ENCODE assay signal across 10 cellular contexts in the genomic region with DNA sequence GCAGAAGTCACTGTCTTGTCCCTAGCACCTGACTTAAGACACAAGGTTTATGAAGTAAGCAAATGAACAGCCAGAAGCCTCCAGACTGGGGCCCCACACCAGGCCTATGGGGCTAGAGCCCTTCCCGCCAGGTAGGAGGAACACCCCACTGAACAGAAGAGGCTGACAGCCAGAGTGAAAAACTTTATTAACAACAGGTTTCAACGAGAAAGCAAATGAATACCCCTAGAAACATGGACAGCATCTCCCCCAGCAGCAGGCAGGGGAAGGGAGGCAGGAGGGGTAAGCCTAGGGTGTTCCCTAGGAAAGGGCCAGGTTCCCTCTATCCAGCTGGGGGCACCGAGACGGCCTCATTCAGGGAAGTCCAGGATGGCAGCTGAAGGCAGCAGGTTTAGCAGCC. TPM values are rescaled to one million over a fixed set of nuclear protein-coding genes. Genes with fewer than 3 reads are reported as not detected.
DNase-seq lines count a peak whose midpoint lies in the region; ATAC-seq and TF ChIP-seq lines count a peak whose summit lies in the region.
"Had no signal": no experiment of that assay in that cellular context is flagged by ENCODE, and none has a peak within 500 bp of the region (broad histone marks: within the 10 kb centered on the region; RNA-seq: fewer than 3 reads in every experiment).

No MANE protein-coding gene starts in this region.

- H2AK5ac ChIP-seq in trophoblast cell (ENCODE audit: low read length): no peak overlapping the region

- H2BK5ac ChIP-seq in trophoblast cell (ENCODE audit: low read depth, low read length, poor library complexity): no peak overlapping the region

- H3K9me3 ChIP-seq in DND-41 (ENCODE audit: insufficient read depth, low read length, severe bottlenecking) (no peaks in the 10 kb centered on the region), OCI-LY7 (ENCODE audit: low read length) (no peaks in the 10 kb centered on the region), trophoblast cell (ENCODE audit: insufficient read depth, low read depth, low read length) (no peaks in the 10 kb centered on the region)

- H3K4me1 Mint-ChIP-seq in endothelial cell (ENCODE audit: unreplicated experiment): peaks cover 35% of the 10 kb centered on the region

- no peak overlapping the region for H2BK12ac ChIP-seq in trophoblast cell (ENCODE audit: low read length)

- H3K9me3 Mint-ChIP-seq in endothelial cell (ENCODE audit: unreplicated experiment): no peaks in the 10 kb centered on the region

- H4K12ac ChIP-seq in trophoblast cell (ENCODE audit: low read depth, low read length): peak overlapping the region; percentile 46

- H3K23ac ChIP-seq in trophoblast cell (ENCODE audit: low read length): no peak overlapping the region

- no peak overlapping the region for H3K27ac Mint-ChIP-seq in endothelial cell (ENCODE audit: unreplicated experiment)

- peak overlapping the region; percentile 12 for H3K18ac ChIP-seq in trophoblast cell (ENCODE audit: low read length)

- H3K9ac ChIP-seq in DND-41 (ENCODE audit: low read depth, low read length) (peak overlapping the region; percentile 74), trophoblast cell (ENCODE audit: low read length) (no peak overlapping the region)

- H2BK120ac ChIP-seq in trophoblast cell (ENCODE audit: insufficient read depth, low read length, poor library complexity): no peak overlapping the region

- H4K20me1 ChIP-seq in DND-41 (ENCODE audit: insufficient read depth, low read length): peaks cover 13% of the 10 kb centered on the region; the same call in 1 of the 2 replicates
- no peaks in the 10 kb centered on the region for H4K20me1 ChIP-seq in OCI-LY7 (ENCODE audit: insufficient read depth, low read length)

- H3K27me3 ChIP-seq in DND-41 (ENCODE audit: insufficient read depth, low read length, poor library complexity) (no peaks in the 10 kb centered on the region), trophoblast cell (ENCODE audit: insufficient read depth, low read length) (no peaks in the 10 kb centered on the region)

- H3K27ac ChIP-seq in DND-41 (ENCODE audit: low read length) (no peak overlapping the region), OCI-LY7 (ENCODE audit: low read depth, low read length, poor library complexity, severe bottlenecking) (no peak overlapping the region), trophoblast cell (ENCODE audit: low read depth, low read length) (no peak overlapping the region)

- no peak overlapping the region for H4K8ac ChIP-seq in trophoblast cell (ENCODE audit: low read depth, low read length)

- no peak overlapping the region for H3K14ac ChIP-seq in trophoblast cell (ENCODE audit: low read length)

- H3K9me2 ChIP-seq in OCI-LY7 (ENCODE audit: insufficient read depth, low read length): no peaks in the 10 kb centered on the region

- H4K91ac ChIP-seq in trophoblast cell (ENCODE audit: low read depth, low read length): no peak overlapping the region

- H2AFZ ChIP-seq in DND-41 (ENCODE audit: low read depth, low read length): no peak overlapping the region
- H2AFZ ChIP-seq in OCI-LY7 (ENCODE audit: low read length): no peak overlapping the region
- no peak overlapping the region for H2AFZ ChIP-seq in trophoblast cell (ENCODE audit: insufficient read depth, low read length, poor library complexity)

- intact Hi-C loops in OCI-LY7 (cut with micrococcal nuclease; ENCODE audit: unreplicated experiment): no loop called here

- ATAC-seq in DND-41 (ENCODE audit: insufficient read depth, low read depth) (no peak), HG02840 (IDR thresholded peaks at IDR 0.05; ENCODE audit: low FRiP score, unreplicated experiment) (no peak), esophagus mucosa (no peak)

- H3K4ac ChIP-seq in trophoblast cell (ENCODE audit: low read depth, low read length): no peak overlapping the region

- H3K36me3 ChIP-seq in DND-41 (ENCODE audit: insufficient read depth, low read length) (peaks cover 56% of the 10 kb centered on the region), OCI-LY7 (ENCODE audit: insufficient read depth, low read length) (peaks cover 36% of the 10 kb centered on the region), trophoblast cell (ENCODE audit: control insufficient read depth in 1 of 2, insufficient read depth in 2 of 2, low read length in 2 of 2) (peaks cover 37 to 39% of the 10 kb centered on the region in 2 experiments)

- no TSS peak for BruUV-seq in OCI-LY7 (replicated peaks; lab: Mats Ljungman, UMichigan)

- peaks cover 50% of the 10 kb centered on the region for H3K4me1 ChIP-seq in DND-41 (ENCODE audit: insufficient read depth, low read length)
- peaks cover 42% of the 10 kb centered on the region for H3K4me1 ChIP-seq in OCI-LY7 (ENCODE audit: insufficient read depth, low read length, poor library complexity, severe bottlenecking)
- H3K4me1 ChIP-seq in trophoblast cell (ENCODE audit: control insufficient read depth in 1 of 2, insufficient read depth in 2 of 2, low read length in 2 of 2): peaks cover 20 to 27% of the 10 kb centered on the region in 2 experiments

- peaks cover 24% of the 10 kb centered on the region for H3K27me3 Mint-ChIP-seq in endothelial cell (ENCODE audit: unreplicated experiment)

- H3K4me2 ChIP-seq in DND-41 (ENCODE audit: insufficient read depth, low read length) (peak overlapping the region; percentile 77), OCI-LY7 (ENCODE audit: low read length) (peak overlapping the region; percentile 90), trophoblast cell (ENCODE audit: low read length) (peak overlapping the region; percentile 91)

- WGBS in trophoblast cell (ENCODE audit: extremely low coverage, insufficient coverage, insufficient read length): no CpG with 5 or more reads among the region's 4 CpGs

- peaks cover 11% of the 10 kb centered on the region for H3K79me1 ChIP-seq in trophoblast cell (ENCODE audit: low read length)

- peaks cover 25% of the 10 kb centered on the region for H3K36me3 Mint-ChIP-seq in endothelial cell (ENCODE audit: low read depth, unreplicated experiment)

- H3K4me3 Mint-ChIP-seq in endothelial cell (ENCODE audit: unreplicated experiment): peak overlapping the region; percentile 98

- H3K79me2 ChIP-seq in DND-41 (ENCODE audit: insufficient read depth, low read length) (peaks cover 62% of the 10 kb centered on the region), OCI-LY7 (ENCODE audit: insufficient read depth, low read depth, low read length) (peaks cover 27% of the 10 kb centered on the region; the same call in 1 of the 2 replicates), trophoblast cell (ENCODE audit: control insufficient read depth, insufficient read depth, low read length, poor library complexity) (peaks cover 10% of the 10 kb centered on the region)

- H3K4me3 ChIP-seq in DND-41 (ENCODE audit: low read depth in 1 of 2, low read length in 2 of 2) (peak overlapping the region in 1 of 2 experiments; percentile 84; a peak in 2 of 4 replicates), OCI-LY7 (ENCODE audit: low read depth, low read length, poor library complexity, severe bottlenecking) (peak overlapping the region; percentile 96), trophoblast cell (ENCODE audit: low read depth, low read length) (no peak overlapping the region)

- DNase-seq in DND-41: no peak
- DNase-seq in OCI-LY7 (ENCODE audit: low spot score): no peak
- no peak for DNase-seq in endothelial cell (ENCODE audit: low spot score)
- no peak for DNase-seq in trophoblast cell
- no peak for DNase-seq in NCI-H2107 treated with DMSO at 0.1 percent for 48 hours (lab: John Stamatoyannopoulos, UW; ENCODE audit: unreplicated experiment)
- DNase-seq: GOT3; NK-92 treated with Interleukin-12 subunit alpha and Interleukin-12 subunit beta, amount 100 ng/mL, for 24 hours had no signal

- CTCF ChIA-PET in OCI-LY7 (lab: Charles Lee; ENCODE audit: unreplicated experiment): no interaction called here

- TF ChIP-seq CTCF in DND-41 (IDR thresholded peaks at IDR 0.05; ENCODE audit: borderline replicate concordance, extremely low read depth, low read length, poor library complexity, severe bottlenecking) (no peak), OCI-LY7 (conservative IDR thresholded peaks at IDR 0.05; ENCODE audit: low read length) (no peak), endothelial cell (IDR thresholded peaks at IDR 0.05; ENCODE audit: unreplicated experiment) (no peak)

- POLR2A ChIA-PET in OCI-LY7 (lab: Charles Lee): interaction anchor here (1.4 kb wide), 1 partner anchor 13 kb away, joined by 4 read pairs; a partner anchor contains a TSS

RNA-seq across cellular contexts. Expression of a gene that starts 1.3 kb away (rescaled TPM):
- 17.0 and 21.1 TPM in 2 replicates for total RNA-seq in OCI-LY7 (2014; rRNA removed; shearing (Covaris generic))
- 14.0 and 15.9 TPM in 2 replicates for total RNA-seq in OCI-LY7 (2022)
- total RNA-seq in endothelial cell (ENCODE audit: unreplicated experiment): 13.2 TPM
- 6.7 and 7.5 TPM in 2 replicates for polyA plus RNA-seq in trophoblast cell (2013)
- 4.0 TPM for total RNA-seq in esophagus mucosa

RNA-seq across cellular contexts. Expression of a gene that starts 1.4 kb away (rescaled TPM):
- 18.3 and 29.1 TPM in 2 replicates for total RNA-seq in OCI-LY7 (2014; rRNA removed; shearing (Covaris generic))
- total RNA-seq in OCI-LY7 (2022) (88.2 and 88.7 TPM in 2 replicates), endothelial cell (ENCODE audit: unreplicated experiment) (98.4 TPM), esophagus mucosa (29.0 TPM)
- polyA plus RNA-seq in trophoblast cell (2013): 68.1 and 68.3 TPM in 2 replicates

RNA-seq across cellular contexts. Expression of a gene that starts 13.8 kb away (rescaled TPM):
- total RNA-seq in OCI-LY7 (2014; rRNA removed; shearing (Covaris generic)): 91.2 and 102 TPM in 2 replicates
- total RNA-seq in OCI-LY7 (2022) (101 and 122 TPM in 2 replicates), endothelial cell (ENCODE audit: unreplicated experiment) (55.3 TPM), esophagus mucosa (34.1 TPM)
- polyA plus RNA-seq in trophoblast cell (2013): 53.8 and 54.8 TPM in 2 replicates

RNA-seq across cellular contexts. Expression of a gene that starts 19.9 kb away (rescaled TPM):
- not detected in 2 replicates for total RNA-seq in OCI-LY7 (2014; rRNA removed; shearing (Covaris generic))
- total RNA-seq in OCI-LY7 (2022) (0.93 TPM in 1 of 2 replicates, not detected in the other), endothelial cell (ENCODE audit: unreplicated experiment) (not detected), esophagus mucosa (not detected)
- polyA plus RNA-seq in trophoblast cell (2013): not detected in 2 replicates
- total RNA-seq: mucosa of gallbladder had no signal

RNA-seq across cellular contexts. Expression of a gene that starts 28.5 kb away (rescaled TPM):
- 10.6 and 11.5 TPM in 2 replicates for total RNA-seq in OCI-LY7 (2014; rRNA removed; shearing (Covaris generic))
- 10.8 and 11.0 TPM in 2 replicates for total RNA-seq in OCI-LY7 (2022)
- total RNA-seq in endothelial cell (ENCODE audit: unreplicated experiment): 8.0 TPM
- polyA plus RNA-seq in trophoblast cell (2013): 4.9 and 5.3 TPM in 2 replicates
- 11.1 TPM for total RNA-seq in esophagus mucosa
